1 cellular context compared by ENCODE assay signal in the genomic region with DNA sequence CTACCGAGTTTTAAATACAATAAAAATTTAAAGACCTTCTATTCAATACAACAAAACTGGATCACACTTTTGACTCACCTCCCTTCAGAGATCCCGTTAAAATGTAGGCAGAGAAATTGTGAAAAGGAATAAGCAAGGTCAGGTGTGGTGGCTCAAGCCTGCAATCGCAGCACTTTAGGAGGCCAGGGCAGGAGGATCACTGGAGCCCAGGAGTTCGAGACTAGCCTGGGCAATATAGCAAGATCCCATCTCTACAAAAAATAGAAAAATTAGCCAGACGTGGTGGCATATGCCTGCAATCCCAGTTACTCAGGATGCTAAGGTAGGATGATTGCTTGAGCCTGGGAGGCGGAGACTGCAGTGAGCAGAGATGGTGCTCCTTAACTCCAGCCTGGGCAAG.
TF ChIP-seq lines count a peak whose summit lies in the region.

No MANE protein-coding gene starts in this region.

TF ChIP-seq in HepG2, 621 proteins besides CTCF, POLR2A, EP300 and RAD21:
- peak; percentile 76 for TF ChIP-seq ZNF121 (CRISPR knock-in tag; IDR thresholded peaks at IDR 0.05)
- no peak for TF ChIP-seq TRIM24 (CRISPR knock-in tag; IDR thresholded peaks at IDR 0.05)
- TF ChIP-seq, protein P1, sequence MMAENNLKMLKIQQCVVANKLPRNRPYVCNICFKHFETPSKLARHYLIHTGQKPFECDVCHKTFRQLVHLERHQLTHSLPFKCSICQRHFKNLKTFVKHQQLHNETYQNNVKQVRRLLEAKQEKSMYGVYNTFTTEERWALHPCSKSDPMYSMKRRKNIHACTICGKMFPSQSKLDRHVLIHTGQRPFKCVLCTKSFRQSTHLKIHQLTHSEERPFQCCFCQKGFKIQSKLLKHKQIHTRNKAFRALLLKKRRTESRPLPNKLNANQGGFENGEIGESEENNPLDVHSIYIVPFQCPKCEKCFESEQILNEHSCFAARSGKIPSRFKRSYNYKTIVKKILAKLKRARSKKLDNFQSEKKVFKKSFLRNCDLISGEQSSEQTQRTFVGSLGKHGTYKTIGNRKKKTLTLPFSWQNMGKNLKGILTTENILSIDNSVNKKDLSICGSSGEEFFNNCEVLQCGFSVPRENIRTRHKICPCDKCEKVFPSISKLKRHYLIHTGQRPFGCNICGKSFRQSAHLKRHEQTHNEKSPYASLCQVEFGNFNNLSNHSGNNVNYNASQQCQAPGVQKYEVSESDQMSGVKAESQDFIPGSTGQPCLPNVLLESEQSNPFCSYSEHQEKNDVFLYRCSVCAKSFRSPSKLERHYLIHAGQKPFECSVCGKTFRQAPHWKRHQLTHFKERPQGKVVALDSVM (CRISPR knock-in tag; IDR thresholded peaks at IDR 0.05): peak; percentile 66
- TF ChIP-seq ZNF607 (CRISPR knock-in tag; IDR thresholded peaks at IDR 0.05; ENCODE audit: borderline replicate concordance): no peak
- no peak for TF ChIP-seq ZNF780A (CRISPR knock-in tag; IDR thresholded peaks at IDR 0.05)
TF ChIP-seq in HepG2: peak in this region for 2.
